Comparison of ENCODE assay signal across 2 cellular contexts in genomic region chr3:37173806-37174205, GRCh38.
TF ChIP-seq lines count a peak whose summit lies in the region.

No MANE protein-coding gene starts in this region.

TF ChIP-seq in SK-N-SH, 30 proteins besides CTCF, POLR2A, EP300 and RAD21 (continued from another document):
- no peak for TF ChIP-seq EZH2phosphoT487 (IDR thresholded peaks at IDR 0.05; ENCODE audit: borderline replicate concordance, low read depth)
- TF ChIP-seq, protein P1, sequence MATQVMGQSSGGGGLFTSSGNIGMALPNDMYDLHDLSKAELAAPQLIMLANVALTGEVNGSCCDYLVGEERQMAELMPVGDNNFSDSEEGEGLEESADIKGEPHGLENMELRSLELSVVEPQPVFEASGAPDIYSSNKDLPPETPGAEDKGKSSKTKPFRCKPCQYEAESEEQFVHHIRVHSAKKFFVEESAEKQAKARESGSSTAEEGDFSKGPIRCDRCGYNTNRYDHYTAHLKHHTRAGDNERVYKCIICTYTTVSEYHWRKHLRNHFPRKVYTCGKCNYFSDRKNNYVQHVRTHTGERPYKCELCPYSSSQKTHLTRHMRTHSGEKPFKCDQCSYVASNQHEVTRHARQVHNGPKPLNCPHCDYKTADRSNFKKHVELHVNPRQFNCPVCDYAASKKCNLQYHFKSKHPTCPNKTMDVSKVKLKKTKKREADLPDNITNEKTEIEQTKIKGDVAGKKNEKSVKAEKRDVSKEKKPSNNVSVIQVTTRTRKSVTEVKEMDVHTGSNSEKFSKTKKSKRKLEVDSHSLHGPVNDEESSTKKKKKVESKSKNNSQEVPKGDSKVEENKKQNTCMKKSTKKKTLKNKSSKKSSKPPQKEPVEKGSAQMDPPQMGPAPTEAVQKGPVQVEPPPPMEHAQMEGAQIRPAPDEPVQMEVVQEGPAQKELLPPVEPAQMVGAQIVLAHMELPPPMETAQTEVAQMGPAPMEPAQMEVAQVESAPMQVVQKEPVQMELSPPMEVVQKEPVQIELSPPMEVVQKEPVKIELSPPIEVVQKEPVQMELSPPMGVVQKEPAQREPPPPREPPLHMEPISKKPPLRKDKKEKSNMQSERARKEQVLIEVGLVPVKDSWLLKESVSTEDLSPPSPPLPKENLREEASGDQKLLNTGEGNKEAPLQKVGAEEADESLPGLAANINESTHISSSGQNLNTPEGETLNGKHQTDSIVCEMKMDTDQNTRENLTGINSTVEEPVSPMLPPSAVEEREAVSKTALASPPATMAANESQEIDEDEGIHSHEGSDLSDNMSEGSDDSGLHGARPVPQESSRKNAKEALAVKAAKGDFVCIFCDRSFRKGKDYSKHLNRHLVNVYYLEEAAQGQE (IDR thresholded peaks at IDR 0.05; ENCODE audit: low read depth, low read length): no peak
- TF ChIP-seq FOXM1 (IDR thresholded peaks at IDR 0.05; ENCODE audit: low read depth): no peak
- no peak for TF ChIP-seq GATA2 (CRISPR knock-in tag; IDR thresholded peaks at IDR 0.05)
- TF ChIP-seq FOXJ3 (CRISPR knock-in tag; IDR thresholded peaks at IDR 0.05): no peak
- no peak for TF ChIP-seq POLR2AphosphoS5 (IDR thresholded peaks at IDR 0.05; ENCODE audit: low read depth, low read length)
- TF ChIP-seq FOSL2 (IDR thresholded peaks at IDR 0.05; ENCODE audit: borderline replicate concordance, low read depth): no peak
- no peak for TF ChIP-seq NRF1 (IDR thresholded peaks at IDR 0.05; ENCODE audit: low read depth, low read length)

TF ChIP-seq in SK-N-SH treated with all-trans-retinoic acid at 6 μM for 48 hours, 23 proteins besides CTCF, POLR2A, EP300 and RAD21 (continued from another document):
- TF ChIP-seq, protein P2, sequence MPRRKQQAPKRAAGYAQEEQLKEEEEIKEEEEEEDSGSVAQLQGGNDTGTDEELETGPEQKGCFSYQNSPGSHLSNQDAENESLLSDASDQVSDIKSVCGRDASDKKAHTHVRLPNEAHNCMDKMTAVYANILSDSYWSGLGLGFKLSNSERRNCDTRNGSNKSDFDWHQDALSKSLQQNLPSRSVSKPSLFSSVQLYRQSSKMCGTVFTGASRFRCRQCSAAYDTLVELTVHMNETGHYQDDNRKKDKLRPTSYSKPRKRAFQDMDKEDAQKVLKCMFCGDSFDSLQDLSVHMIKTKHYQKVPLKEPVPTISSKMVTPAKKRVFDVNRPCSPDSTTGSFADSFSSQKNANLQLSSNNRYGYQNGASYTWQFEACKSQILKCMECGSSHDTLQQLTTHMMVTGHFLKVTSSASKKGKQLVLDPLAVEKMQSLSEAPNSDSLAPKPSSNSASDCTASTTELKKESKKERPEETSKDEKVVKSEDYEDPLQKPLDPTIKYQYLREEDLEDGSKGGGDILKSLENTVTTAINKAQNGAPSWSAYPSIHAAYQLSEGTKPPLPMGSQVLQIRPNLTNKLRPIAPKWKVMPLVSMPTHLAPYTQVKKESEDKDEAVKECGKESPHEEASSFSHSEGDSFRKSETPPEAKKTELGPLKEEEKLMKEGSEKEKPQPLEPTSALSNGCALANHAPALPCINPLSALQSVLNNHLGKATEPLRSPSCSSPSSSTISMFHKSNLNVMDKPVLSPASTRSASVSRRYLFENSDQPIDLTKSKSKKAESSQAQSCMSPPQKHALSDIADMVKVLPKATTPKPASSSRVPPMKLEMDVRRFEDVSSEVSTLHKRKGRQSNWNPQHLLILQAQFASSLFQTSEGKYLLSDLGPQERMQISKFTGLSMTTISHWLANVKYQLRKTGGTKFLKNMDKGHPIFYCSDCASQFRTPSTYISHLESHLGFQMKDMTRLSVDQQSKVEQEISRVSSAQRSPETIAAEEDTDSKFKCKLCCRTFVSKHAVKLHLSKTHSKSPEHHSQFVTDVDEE (CRISPR knock-in tag; IDR thresholded peaks at IDR 0.05): no peak
- TF ChIP-seq TCF4 (CRISPR knock-in tag; IDR thresholded peaks at IDR 0.05; ENCODE audit: borderline replicate concordance): no peak
